8 cellular contexts compared by ENCODE assay signal in the genomic region with DNA sequence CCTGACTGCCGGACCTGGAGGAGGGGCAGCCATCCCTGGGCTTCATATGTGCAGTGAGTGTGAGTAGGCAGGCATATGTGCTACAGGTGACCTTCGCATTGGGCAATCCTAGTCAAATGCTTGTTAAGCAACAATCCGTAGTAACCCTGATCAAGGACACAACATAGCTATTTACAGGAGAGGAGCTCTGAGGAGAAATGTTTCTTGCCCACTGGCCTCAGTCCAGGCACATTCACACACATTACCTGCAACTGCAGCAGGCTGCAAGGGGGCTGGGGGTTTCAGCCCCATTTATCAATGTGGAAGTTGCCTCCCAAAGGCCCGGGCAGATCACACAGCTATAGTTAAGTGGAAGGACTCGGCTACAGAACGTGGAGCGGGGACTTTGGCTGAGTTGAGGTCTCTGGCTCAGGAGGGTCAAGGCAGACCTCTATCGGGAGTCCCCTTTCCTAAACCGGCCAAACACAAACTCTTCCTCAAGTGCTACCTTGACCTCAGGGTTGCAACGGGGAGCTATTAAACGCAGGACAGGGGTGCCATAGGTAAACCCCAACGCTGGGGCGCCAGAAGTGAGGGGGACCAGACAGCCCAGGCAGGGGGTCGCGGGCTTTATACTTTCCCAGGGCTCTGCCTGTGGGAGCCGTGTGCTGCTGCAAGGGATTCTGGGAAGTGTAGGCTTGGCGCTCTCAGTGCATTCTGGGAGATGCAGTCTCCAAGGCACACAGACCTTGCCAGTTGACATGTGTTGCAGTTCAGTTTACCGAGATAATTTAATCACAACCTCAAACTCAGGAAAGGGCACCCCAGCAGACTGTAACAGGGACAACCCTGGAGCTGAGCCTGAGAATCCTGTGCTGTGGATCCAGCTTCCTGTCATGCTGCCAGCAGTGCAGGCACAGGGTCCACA. TPM values are rescaled to one million over a fixed set of nuclear protein-coding genes. Genes with fewer than 3 reads are reported as not detected.
DNase-seq lines count a peak whose midpoint lies in the region; ATAC-seq, FAIRE-seq and TF ChIP-seq lines count a peak whose summit lies in the region.

No MANE protein-coding gene starts in this region.

- intact Hi-C loops in Panc1 (cut with micrococcal nuclease; ENCODE audit: unreplicated experiment) = loop anchor here (5.0 kb wide), 1 partner anchor 186 kb away; the partner anchor contains the start of gene TRIM54

- H3K27me3 ChIP-seq in Panc1 (ENCODE audit: control insufficient read depth, insufficient read depth, low read length) (no peaks in the 10 kb centered on the region), astrocyte (ENCODE audit: insufficient read depth, low read length) (no peaks in the 10 kb centered on the region)

- H4K20me1 ChIP-seq in astrocyte (ENCODE audit: insufficient read depth, low read length) = no peaks in the 10 kb centered on the region

- H3K4me1 ChIP-seq in Panc1 (ENCODE audit: control insufficient read depth, insufficient read depth, low read length) (no peaks in the 10 kb centered on the region), astrocyte (ENCODE audit: insufficient read depth, low read length) (no peaks in the 10 kb centered on the region)

- H3K9ac ChIP-seq in astrocyte (ENCODE audit: low read length) = no peak overlapping the region

- peak overlapping the region; percentile 69 for H2AFZ ChIP-seq in astrocyte (ENCODE audit: low read depth, low read length)

- peaks cover 2% of the 10 kb centered on the region for H3K9me3 Mint-ChIP-seq in astrocyte (ENCODE audit: unreplicated experiment)

- H3K4me3 Mint-ChIP-seq in astrocyte (ENCODE audit: unreplicated experiment) = no peak overlapping the region

- peak; percentile 91 for DNase-seq in DMS 273 (lab: John Stamatoyannopoulos, UW; ENCODE audit: unreplicated experiment)
- DNase-seq in Panc1 (ENCODE audit: low read depth, low spot score) = no peak
- DNase-seq in astrocyte (ENCODE audit: low read depth) = no peak
- DNase-seq in hypothalamus (lab: John Stamatoyannopoulos, UW) = peak in 45 of 51 donors; percentile 9 to 77 (median 50)
- peak; percentile 48 for DNase-seq in renal cortical epithelial cell (ENCODE audit: low read depth)
- no peak for DNase-seq in NCI-H187 (lab: John Stamatoyannopoulos, UW)
- no peak for DNase-seq in LoVo (ENCODE audit: low spot score)

- no peaks in the 10 kb centered on the region for H3K9me3 ChIP-seq in Panc1 (ENCODE audit: control insufficient read depth, insufficient read depth, low read depth, low read length)
- no peaks in the 10 kb centered on the region for H3K9me3 ChIP-seq in astrocyte (ENCODE audit: insufficient read depth, low read depth, low read length)

- POLR2A ChIA-PET in Panc1 (lab: Charles Lee) = no interaction called here

- no peaks in the 10 kb centered on the region for H3K79me2 ChIP-seq in astrocyte (ENCODE audit: insufficient read depth, low read length)

- BruUV-seq in Panc1 (replicated peaks; lab: Mats Ljungman, UMichigan) = no TSS peak

- in situ Hi-C loops in Panc1 (cut with HindIII; ENCODE audit: low pct_unique_long_range_greater_than_20kb, low sequenced_read_pairs) = no loop called here

- H3K4me1 Mint-ChIP-seq in astrocyte (ENCODE audit: low read depth, unreplicated experiment) = no peaks in the 10 kb centered on the region

- peak overlapping the region in 1 of 2 experiments; percentile 36; a peak in 2 of 4 replicates for H3K4me3 ChIP-seq in Panc1 (ENCODE audit: low read depth in 2 of 2, low read length in 2 of 2)
- H3K4me3 ChIP-seq in astrocyte (ENCODE audit: insufficient read depth, low read depth, low read length) = peak overlapping the region; percentile 19

- no peaks in the 10 kb centered on the region for H3K36me3 Mint-ChIP-seq in astrocyte (ENCODE audit: low read depth, unreplicated experiment)

- no peak for FAIRE-seq in astrocyte (lab: Jason Lieb, UNC)

- peak overlapping the region; percentile 81 for H3K4me2 ChIP-seq in astrocyte (ENCODE audit: low read length)

- TF ChIP-seq CTCF in Panc1 (IDR thresholded peaks at IDR 0.05) (no peak), astrocyte (IDR thresholded peaks at IDR 0.05; ENCODE audit: insufficient read depth, low read depth, low read length) (no peak)

- H3K36me3 ChIP-seq in Panc1 (ENCODE audit: control insufficient read depth, insufficient read depth, low read length) = no peaks in the 10 kb centered on the region
- H3K36me3 ChIP-seq in astrocyte (ENCODE audit: insufficient read depth, low read length) = no peaks in the 10 kb centered on the region

- H3K27ac Mint-ChIP-seq in astrocyte (ENCODE audit: unreplicated experiment) = peak overlapping the region; percentile 4

- H3K27ac ChIP-seq in Panc1 (ENCODE audit: low read length) = no peak overlapping the region
- H3K27ac ChIP-seq in astrocyte (ENCODE audit: low read depth, low read length) = no peak overlapping the region

- peaks cover 12% of the 10 kb centered on the region for H3K27me3 Mint-ChIP-seq in astrocyte (ENCODE audit: low read depth, unreplicated experiment)

- ATAC-seq in HG02678 (IDR thresholded peaks at IDR 0.05; ENCODE audit: unreplicated experiment) (peak; percentile 48), Panc1 (peak; percentile 76)

- CTCF ChIA-PET in Panc1 (lab: Charles Lee) = interaction anchor here (1.1 kb wide), 1 partner anchor 75 kb away, joined by 4 read pairs; no protein-coding TSS in a partner anchor

RNA-seq across cellular contexts. Expression of gene KHK, which starts 9.4 kb away (rescaled TPM):
- total RNA-seq in Panc1 (2021; ENCODE audit: unreplicated experiment) = 1.5 TPM
- polyA plus RNA-seq in Panc1 (2012; ENCODE audit: insufficient read length) = 2.3 TPM
- 0.94 and 0.95 TPM in 2 replicates for total RNA-seq in astrocyte
- total RNA-seq in renal cortical epithelial cell = 1.1 and 3.0 TPM in 2 replicates

RNA-seq across cellular contexts. Expression of gene EMILIN1, which starts 17.6 kb away (rescaled TPM):
- total RNA-seq in Panc1 (2021; ENCODE audit: unreplicated experiment) (0.31 TPM), astrocyte (0.95 and 1.2 TPM in 2 replicates), renal cortical epithelial cell (0.30 and 0.69 TPM in 2 replicates)
- polyA plus RNA-seq in Panc1 (2012; ENCODE audit: insufficient read length) = 1.2 TPM

RNA-seq across cellular contexts. Expression of gene CGREF1, which starts 22.9 kb away (rescaled TPM):
- total RNA-seq in Panc1 (2021; ENCODE audit: unreplicated experiment) (10.1 TPM), astrocyte (1.8 and 3.0 TPM in 2 replicates), renal cortical epithelial cell (0.20 and 1.6 TPM in 2 replicates)
- polyA plus RNA-seq in Panc1 (2012; ENCODE audit: insufficient read length) = 16.8 TPM

RNA-seq across cellular contexts. Expression of gene OST4, which starts 24.5 kb away (rescaled TPM):
- 219 TPM for total RNA-seq in Panc1 (2021; ENCODE audit: unreplicated experiment)
- polyA plus RNA-seq in Panc1 (2012; ENCODE audit: insufficient read length) = 518 TPM
- total RNA-seq in astrocyte = 395 and 419 TPM in 2 replicates
- 302 and 423 TPM in 2 replicates for total RNA-seq in renal cortical epithelial cell

RNA-seq across cellular contexts. Expression of gene ABHD1, which starts 27.6 kb away (rescaled TPM):
- total RNA-seq in Panc1 (2021; ENCODE audit: unreplicated experiment) (0.46 TPM), astrocyte (not detected in 2 replicates), renal cortical epithelial cell (0.10 TPM in 1 of 2 replicates, not detected in the other)
- polyA plus RNA-seq in Panc1 (2012; ENCODE audit: insufficient read length) = 1.5 TPM

Comparison
In these comparisons a context has a peak if more than half of its experiments do, and no peak if none do; other contexts are left out.
1. DNase-seq: peak in DMS 273 (single experiment), hypothalamus (45 of 51) and renal cortical epithelial cell (single experiment); none in Panc1 (single experiment), astrocyte (single experiment), NCI-H187 (0 of 2) and LoVo (single experiment).